In the genomic region with DNA sequence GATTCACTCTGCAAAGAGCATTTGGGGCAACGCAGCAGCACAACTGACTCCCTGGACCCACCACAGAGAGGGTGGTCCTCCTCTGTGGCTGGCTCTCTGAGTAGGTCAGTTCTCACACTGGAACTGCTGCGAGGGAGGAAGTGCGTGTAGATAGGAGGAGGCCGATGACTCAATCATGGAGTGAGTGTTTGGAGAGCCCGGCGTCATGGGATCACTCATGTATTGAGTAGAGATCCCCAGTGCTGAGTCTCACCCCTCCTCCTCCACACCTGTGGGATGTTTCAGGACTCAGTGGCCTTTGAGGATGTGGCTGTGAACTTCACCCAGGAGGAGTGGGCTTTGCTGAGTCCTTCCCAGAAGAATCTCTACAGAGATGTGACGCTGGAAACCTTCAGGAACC, we compare ENCODE assay signal across 28 cellular contexts. TPM values are rescaled to one million over a fixed set of nuclear protein-coding genes. Genes with fewer than 3 reads are reported as not detected.
DNase-seq lines count a peak whose midpoint lies in the region; ATAC-seq and TF ChIP-seq lines count a peak whose summit lies in the region.
"Had no signal": no experiment of that assay in that cellular context is flagged by ENCODE, and none has a peak within 500 bp of the region (broad histone marks: within the 10 kb centered on the region; RNA-seq: fewer than 3 reads in every experiment).

No MANE protein-coding gene starts in this region.

- DNase-seq in activated naive CD4-positive, alpha-beta T cell treated with anti-CD3 and anti-CD28 coated beads, Interleukin-2, amount 10 ng/mL, durations not matched to agents 7 days and 5 days: no peak
- no peak for DNase-seq in activated naive CD4-positive, alpha-beta T cell treated with anti-CD3 and anti-CD28 coated beads, Interleukin-2, amount 50 U/mL, for 16 hours
- DNase-seq in CD8-positive, alpha-beta memory T cell: no peak
- DNase-seq in effector memory CD8-positive, alpha-beta T cell: no peak
- DNase-seq in neural progenitor cell (ENCODE audit: low spot score) (no peak), GM19238 (ENCODE audit: insufficient read length, low spot score) (no peak), Ammon's horn (ENCODE audit: low spot score) (no peak)
- DNase-seq in stimulated activated CD4-positive, alpha-beta T cell treated with anti-CD3 and anti-CD28 coated beads, Interleukin-4, amount 100 ng/mL, for 4 hours: no peak
- DNase-seq: activated B cell treated with CpG ODN at 0.5 μM for 24 hours; activated effector memory CD4-positive, alpha-beta T cell treated with anti-CD3 and anti-CD28 coated beads, Interleukin-2, amount 50 U/mL, for 16 hours; amniotic stem cell; brain microvascular endothelial cell; cerebellar nuclear complex; COR-L47; gastrocnemius medialis; H7; NCI-H1048; nucleus accumbens; OCI-M1; stimulated activated CD4-positive, alpha-beta T cell treated with anti-CD3 and anti-CD28 coated beads, Interleukin-2, amount 100 ng/mL, for 48 hours; T-helper 1 cell; trophoblast cell had no signal

- no peak overlapping the region for H3K9ac ChIP-seq in neural progenitor cell

- peak overlapping the region; percentile 3 for H3K4me3 Mint-ChIP-seq in activated naive CD4-positive, alpha-beta T cell treated with anti-CD3 and anti-CD28 coated beads, Interleukin-2, amount 10 ng/mL, durations not matched to agents 7 days and 5 days
- peak overlapping the region in 3 of 7 donors; percentile 5 to 80 (median 24) for H3K4me3 Mint-ChIP-seq in CD8-positive, alpha-beta memory T cell
- H3K4me3 Mint-ChIP-seq in effector memory CD8-positive, alpha-beta T cell: peak overlapping the region in 1 of 2 donors; percentile 46
- H3K4me3 Mint-ChIP-seq in neural progenitor cell: peak overlapping the region; percentile 15
- H3K4me3 Mint-ChIP-seq: activated B cell treated with CpG ODN at 0.5 μM for 24 hours, B cell, memory B cell had no signal

- H2AFZ ChIP-seq in neural progenitor cell (replicated peaks): no peak overlapping the region

- POLR2A ChIA-PET in CD8-positive, alpha-beta memory T cell (lab: Charles Lee): interaction anchor here (1.7 kb wide), 1 partner anchor 8 kb away, joined by 8 read pairs; no protein-coding TSS in a partner anchor

- peaks cover 61% of the 10 kb centered on the region for H3K9me3 Mint-ChIP-seq in activated naive CD4-positive, alpha-beta T cell treated with anti-CD3 and anti-CD28 coated beads, Interleukin-2, amount 10 ng/mL, durations not matched to agents 7 days and 5 days
- H3K9me3 Mint-ChIP-seq in CD8-positive, alpha-beta memory T cell: peaks cover 14 to 81% (median 64%) of the 10 kb centered on the region in 5 donors
- peaks cover 0 to 3% of the 10 kb centered on the region in 2 donors for H3K9me3 Mint-ChIP-seq in effector memory CD8-positive, alpha-beta T cell
- peaks cover 76% of the 10 kb centered on the region for H3K9me3 Mint-ChIP-seq in neural progenitor cell

- no peaks in the 10 kb centered on the region for H4K20me1 ChIP-seq in neural progenitor cell (ENCODE audit: low read depth)

- peaks cover 10% of the 10 kb centered on the region for H3K4me1 ChIP-seq in CD8-positive, alpha-beta memory T cell (ENCODE audit: insufficient read depth, low read length)
- no peaks in the 10 kb centered on the region for H3K4me1 ChIP-seq in neural progenitor cell
- H3K4me1 ChIP-seq: gastrocnemius medialis, prostate gland had no signal

- H3K27ac Mint-ChIP-seq in activated naive CD4-positive, alpha-beta T cell treated with anti-CD3 and anti-CD28 coated beads, Interleukin-2, amount 10 ng/mL, durations not matched to agents 7 days and 5 days: peak overlapping the region; percentile 76
- H3K27ac Mint-ChIP-seq in CD8-positive, alpha-beta memory T cell: peak overlapping the region in 3 of 8 donors; percentile 42 to 87 (median 51)
- peak overlapping the region; percentile 60 to 84 for H3K27ac Mint-ChIP-seq in effector memory CD8-positive, alpha-beta T cell
- H3K27ac Mint-ChIP-seq in neural progenitor cell: no peak overlapping the region
- H3K27ac Mint-ChIP-seq: activated B cell treated with CpG ODN at 0.5 μM for 24 hours, memory B cell had no signal

- H3K27me3 Mint-ChIP-seq in activated naive CD4-positive, alpha-beta T cell treated with anti-CD3 and anti-CD28 coated beads, Interleukin-2, amount 10 ng/mL, durations not matched to agents 7 days and 5 days: no peaks in the 10 kb centered on the region
- H3K27me3 Mint-ChIP-seq in CD8-positive, alpha-beta memory T cell: peaks cover 0 to 4% of the 10 kb centered on the region in 2 donors
- no peaks in the 10 kb centered on the region for H3K27me3 Mint-ChIP-seq in effector memory CD8-positive, alpha-beta T cell
- H3K27me3 Mint-ChIP-seq in neural progenitor cell (ENCODE audit: insufficient read depth, low read depth): peaks cover 8% of the 10 kb centered on the region
- H3K27me3 Mint-ChIP-seq: activated B cell treated with CpG ODN at 0.5 μM for 24 hours, B cell, memory B cell had no signal

- H3K4me2 ChIP-seq in neural progenitor cell: no peak overlapping the region

- no peak for TF ChIP-seq CTCF in neural progenitor cell (IDR thresholded peaks at IDR 0.05)

- no peaks in the 10 kb centered on the region for H3K27me3 ChIP-seq in CD8-positive, alpha-beta memory T cell (ENCODE audit: insufficient read depth, low read length, poor library complexity, severe bottlenecking)
- no peaks in the 10 kb centered on the region for H3K27me3 ChIP-seq in neural progenitor cell
- H3K27me3 ChIP-seq: brain microvascular endothelial cell, gastrocnemius medialis had no signal

- no peak overlapping the region for H3K27ac ChIP-seq in CD8-positive, alpha-beta memory T cell (ENCODE audit: low read depth, low read length)
- H3K27ac ChIP-seq in neural progenitor cell: no peak overlapping the region
- H3K27ac ChIP-seq: brain microvascular endothelial cell, gastrocnemius medialis, prostate gland had no signal

- peaks cover 69% of the 10 kb centered on the region for H3K9me3 ChIP-seq in CD8-positive, alpha-beta memory T cell (ENCODE audit: low read length)
- no peaks in the 10 kb centered on the region for H3K9me3 ChIP-seq in neural progenitor cell (ENCODE audit: low read depth)
- H3K9me3 ChIP-seq: gastrocnemius medialis, prostate gland had no signal

- no peak for ATAC-seq in effector memory CD8-positive, alpha-beta T cell (replicated peaks)
- ATAC-seq: gastrocnemius medialis, K562, left lobe of liver, sciatic nerve had no signal

- peak overlapping the region; percentile 26 for H3K4me3 ChIP-seq in CD8-positive, alpha-beta memory T cell (ENCODE audit: low read length)
- no peak overlapping the region for H3K4me3 ChIP-seq in neural progenitor cell
- H3K4me3 ChIP-seq: gastrocnemius medialis, K562, prostate gland had no signal

- H3K4me1 Mint-ChIP-seq in activated naive CD4-positive, alpha-beta T cell treated with anti-CD3 and anti-CD28 coated beads, Interleukin-2, amount 10 ng/mL, durations not matched to agents 7 days and 5 days: peaks cover 11% of the 10 kb centered on the region
- H3K4me1 Mint-ChIP-seq in CD8-positive, alpha-beta memory T cell: peaks cover 25 to 52% (median 29%) of the 10 kb centered on the region in 3 donors
- H3K4me1 Mint-ChIP-seq in effector memory CD8-positive, alpha-beta T cell (ENCODE audit: low read depth in 2 of 2): peaks cover 19 to 36% of the 10 kb centered on the region in 2 donors
- H3K4me1 Mint-ChIP-seq in neural progenitor cell: no peaks in the 10 kb centered on the region

- no peaks in the 10 kb centered on the region for H3F3A ChIP-seq in neural progenitor cell (ENCODE audit: low read depth)

- H3K36me3 Mint-ChIP-seq in activated naive CD4-positive, alpha-beta T cell treated with anti-CD3 and anti-CD28 coated beads, Interleukin-2, amount 10 ng/mL, durations not matched to agents 7 days and 5 days: peaks cover 91% of the 10 kb centered on the region
- H3K36me3 Mint-ChIP-seq in CD8-positive, alpha-beta memory T cell: peaks cover 44 to 84% (median 82%) of the 10 kb centered on the region in 3 donors
- H3K36me3 Mint-ChIP-seq in effector memory CD8-positive, alpha-beta T cell (ENCODE audit: insufficient read depth): peaks cover 86% of the 10 kb centered on the region
- H3K36me3 Mint-ChIP-seq in neural progenitor cell: peaks cover 66% of the 10 kb centered on the region

- CTCF ChIA-PET in activated naive CD4-positive, alpha-beta T cell treated with anti-CD3 and anti-CD28 coated beads, Interleukin-2, amount 10 ng/mL, durations not matched to agents 7 days and 5 days (lab: Charles Lee): no interaction called here
- CTCF ChIA-PET in CD8-positive, alpha-beta memory T cell (lab: Charles Lee): no interaction called here

- peaks cover 48% of the 10 kb centered on the region for H3K79me2 ChIP-seq in neural progenitor cell (ENCODE audit: low read depth)

- H3K36me3 ChIP-seq in CD8-positive, alpha-beta memory T cell (ENCODE audit: insufficient read depth, low read length): peaks cover 71% of the 10 kb centered on the region
- peaks cover 26% of the 10 kb centered on the region for H3K36me3 ChIP-seq in neural progenitor cell

RNA-seq across cellular contexts. Expression of gene ZNF101, which starts 8.9 kb away (rescaled TPM):
- total RNA-seq in CD8-positive, alpha-beta memory T cell: 10 to 100 TPM; 73.6 to 74.0 TPM
- polyA plus RNA-seq in CD8-positive, alpha-beta memory T cell: 103 TPM
- total RNA-seq in neural progenitor cell (ENCODE audit: low replicate concordance): 22.6 and 29.5 TPM in 2 replicates

RNA-seq across cellular contexts. Expression of gene ATP13A1, which starts 14.1 kb away (rescaled TPM):
- 10 to 100 TPM; 92.1 to 93.6 TPM for total RNA-seq in CD8-positive, alpha-beta memory T cell
- polyA plus RNA-seq in CD8-positive, alpha-beta memory T cell: 41.7 TPM
- total RNA-seq in neural progenitor cell (ENCODE audit: low replicate concordance): 19.2 and 181 TPM in 2 replicates

RNA-seq across cellular contexts. Expression of gene GMIP, which starts 34.1 kb away (rescaled TPM):
- total RNA-seq in CD8-positive, alpha-beta memory T cell: 10 to 100 TPM; 54.5 to 60.3 TPM
- 71.3 TPM for polyA plus RNA-seq in CD8-positive, alpha-beta memory T cell
- total RNA-seq in neural progenitor cell (ENCODE audit: low replicate concordance): 6.4 and 7.9 TPM in 2 replicates

RNA-seq across cellular contexts. Expression of gene LPAR2, which starts 49.6 kb away (rescaled TPM):
- total RNA-seq in CD8-positive, alpha-beta memory T cell: 10 to 100 TPM; 23.6 to 24.8 TPM
- polyA plus RNA-seq in CD8-positive, alpha-beta memory T cell: 37.8 TPM
- 21.2 and 64.8 TPM in 2 replicates for total RNA-seq in neural progenitor cell (ENCODE audit: low replicate concordance)

RNA-seq across cellular contexts. Expression of gene ZNF14, which starts 55.3 kb away (rescaled TPM):
- total RNA-seq in CD8-positive, alpha-beta memory T cell: 1 to 10 TPM; 7.4 to 7.8 TPM
- polyA plus RNA-seq in CD8-positive, alpha-beta memory T cell: 8.9 TPM
- total RNA-seq in neural progenitor cell (ENCODE audit: low replicate concordance): 14.4 and 21.0 TPM in 2 replicates
